Comparison of ENCODE assay signal across 24 cellular contexts in the genomic region with DNA sequence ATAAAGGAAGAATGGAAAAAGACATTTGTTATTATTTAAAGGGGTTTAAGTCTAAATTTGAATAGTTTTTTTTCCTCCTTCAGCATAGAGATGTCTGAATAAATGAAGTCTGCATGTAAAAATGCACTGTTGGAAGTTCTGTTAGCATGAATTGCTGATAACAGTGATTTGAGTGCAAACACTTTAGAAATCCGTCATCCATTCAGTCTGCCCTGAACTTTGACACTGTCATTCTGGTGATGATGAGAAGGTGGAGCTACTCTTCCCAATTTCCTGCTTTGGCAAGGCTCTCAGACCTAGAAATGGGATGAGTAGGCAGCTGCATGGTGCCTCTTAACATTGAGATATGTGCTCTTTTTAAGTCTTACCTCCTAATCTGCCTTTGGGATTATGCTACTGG.
DNase-seq lines count a peak whose midpoint lies in the region; ATAC-seq and TF ChIP-seq lines count a peak whose summit lies in the region.
"Had no signal": no experiment of that assay in that cellular context is flagged by ENCODE, and none has a peak within 500 bp of the region (broad histone marks: within the 10 kb centered on the region; RNA-seq: fewer than 3 reads in every experiment).

No MANE protein-coding gene starts in this region.

- H3K27ac Mint-ChIP-seq in activated T-cell treated with anti-CD3 and anti-CD28 coated beads, Interleukin-2, amount 50 U/mL, for 72 hours: peak overlapping the region; percentile 34
- H3K27ac Mint-ChIP-seq: HFFc6 had no signal

- no peak overlapping the region for H3K4me3 ChIP-seq in esophagus squamous epithelium
- H3K4me3 ChIP-seq: HAP-1, PC-9, SJSA1 had no signal

- WGBS in esophagus squamous epithelium, 2 donors: 78 to 89% methylated on average over 1 of the region's 1 CpG

- no peak overlapping the region for H3K4me3 Mint-ChIP-seq in activated T-cell treated with anti-CD3 and anti-CD28 coated beads, Interleukin-2, amount 50 U/mL, for 72 hours
- H3K4me3 Mint-ChIP-seq: CD14-positive monocyte; CD8-positive, alpha-beta memory T cell; HFFc6 had no signal

- no peak for DNase-seq in activated T-cell treated with anti-CD3 and anti-CD28 coated beads, Interleukin-2, amount 50 U/mL, for 72 hours
- DNase-seq in activated T-cell treated with anti-CD3 and anti-CD28 coated beads, Interleukin-2, amount 50 U/mL, for 48 hours: no peak
- DNase-seq in NCI-H2227 (lab: John Stamatoyannopoulos, UW; ENCODE audit: unreplicated experiment) (peak; percentile 58), left colon (no peak), esophagus squamous epithelium (lab: John Stamatoyannopoulos, UW) (no peak), left cardiac atrium (no peak)
- no peak for DNase-seq in central memory CD4-positive, alpha-beta T cell
- DNase-seq: BE2C; CD8-positive, alpha-beta memory T cell; DMS 273 treated with DMSO at 0.1 percent for 48 hours; GOT3; HFFc6; NCI-H1048; NCI-H1694; NCI-H2081 treated with DMSO at 0.1 percent for 48 hours; NCI-H2171; NCI-H526; PC-9; Right ventricle myocardium superior; RPMI8226; T-helper 2 cell had no signal

- H3K27me3 Mint-ChIP-seq in activated T-cell treated with anti-CD3 and anti-CD28 coated beads, Interleukin-2, amount 50 U/mL, for 72 hours (ENCODE audit: low read depth): no peaks in the 10 kb centered on the region
- H3K27me3 Mint-ChIP-seq: CD8-positive, alpha-beta memory T cell had no signal

- H3K4me1 ChIP-seq in esophagus squamous epithelium: peaks cover 0 to 12% (median 0%) of the 10 kb centered on the region in 3 donors

- no peak for TF ChIP-seq CTCF in esophagus squamous epithelium (IDR thresholded peaks at IDR 0.05)

- H3K9me3 Mint-ChIP-seq in activated T-cell treated with anti-CD3 and anti-CD28 coated beads, Interleukin-2, amount 50 U/mL, for 72 hours: peaks cover 1 to 2% of the 10 kb centered on the region in 2 donors
- H3K9me3 Mint-ChIP-seq: CD8-positive, alpha-beta memory T cell had no signal

- no peak overlapping the region for H3K27ac ChIP-seq in esophagus squamous epithelium
- H3K27ac ChIP-seq: PC-9, SJSA1 had no signal

- intact Hi-C loops in left colon (cut with DNase I, micrococcal nuclease) (no loop called here), esophagus squamous epithelium (cut with DNase I) (no loop called here), left cardiac atrium (cut with DNase I) (no loop called here)

- H3K9me3 ChIP-seq in esophagus squamous epithelium: no peaks in the 10 kb centered on the region
- H3K9me3 ChIP-seq: BE2C, HAP-1, SJSA1 had no signal

- peaks cover 13 to 32% of the 10 kb centered on the region in 2 donors for H3K36me3 Mint-ChIP-seq in activated T-cell treated with anti-CD3 and anti-CD28 coated beads, Interleukin-2, amount 50 U/mL, for 72 hours (ENCODE audit: insufficient read depth in 2 of 2)

- H3K27me3 ChIP-seq in esophagus squamous epithelium: no peaks in the 10 kb centered on the region
- H3K27me3 ChIP-seq: BE2C, SJSA1 had no signal

- no peaks in the 10 kb centered on the region for H3K4me1 Mint-ChIP-seq in activated T-cell treated with anti-CD3 and anti-CD28 coated beads, Interleukin-2, amount 50 U/mL, for 72 hours (ENCODE audit: low read depth)
- H3K4me1 Mint-ChIP-seq: CD14-positive monocyte; CD8-positive, alpha-beta memory T cell had no signal

- H3K36me3 ChIP-seq in esophagus squamous epithelium: peaks cover 8 to 87% (median 28%) of the 10 kb centered on the region in 3 donors

- TF ChIP-seq POLR2A in esophagus squamous epithelium (IDR thresholded peaks at IDR 0.05): no peak

- no peak for ATAC-seq in activated T-cell treated with anti-CD3 and anti-CD28 coated beads, Interleukin-2, amount 50 U/mL, for 72 hours (replicated peaks in 1 of 2)
- ATAC-seq in left colon: peak; percentile 87
- no peak for ATAC-seq in left cardiac atrium
